ENCODE assay signal across 22 cellular contexts in genomic region chr1:14787604-14788003, GRCh38.
DNase-seq lines count a peak whose midpoint lies in the region; ATAC-seq and TF ChIP-seq lines count a peak whose summit lies in the region.
"Had no signal": no experiment of that assay in that cellular context is flagged by ENCODE, and none has a peak within 500 bp of the region (broad histone marks: within the 10 kb centered on the region; RNA-seq: fewer than 3 reads in every experiment).

No MANE protein-coding gene starts in this region.

- H3K36me3 ChIP-seq in RWPE2 (ENCODE audit: low read depth) (no peaks in the 10 kb centered on the region), spleen (no peaks in the 10 kb centered on the region)
- H3K36me3 ChIP-seq: BE2C, esophagus squamous epithelium, SJCRH30, transverse colon had no signal

- no peaks in the 10 kb centered on the region for H3K9me3 ChIP-seq in RWPE2 (ENCODE audit: severe bottlenecking)
- no peaks in the 10 kb centered on the region for H3K9me3 ChIP-seq in spleen
- H3K9me3 ChIP-seq: BE2C, esophagus squamous epithelium, SJCRH30, transverse colon had no signal

- intact Hi-C loops in spleen (cut with DNase I; ENCODE audit: low total_unique reads) = no loop called here

- WGBS in spleen, 5 donors = 82 to 95% (median 88%) methylated on average over 9 to 10 of the region's 10 CpGs

- peak; percentile 41; the same call in 2 of the 3 replicates for ATAC-seq in RWPE2 (ENCODE audit: low read depth)
- ATAC-seq: GM12878, sciatic nerve had no signal

- H3K27ac ChIP-seq in RWPE2 (ENCODE audit: poor library complexity, severe bottlenecking) (no peak overlapping the region), spleen (no peak overlapping the region)
- H3K27ac ChIP-seq: 22Rv1, esophagus squamous epithelium, SJCRH30, transverse colon had no signal

- H3K27me3 ChIP-seq in RWPE2 (ENCODE audit: insufficient read depth, poor library complexity, severe bottlenecking) (no peaks in the 10 kb centered on the region), spleen (replicated peaks in 1 of 7) (no peaks in the 10 kb centered on the region)
- H3K27me3 ChIP-seq: BE2C, transverse colon had no signal

- H3K4me1 ChIP-seq in RWPE2 (ENCODE audit: insufficient read depth, poor library complexity, severe bottlenecking) = peaks cover 4% of the 10 kb centered on the region
- peaks cover 0 to 24% (median 6%) of the 10 kb centered on the region in 6 donors for H3K4me1 ChIP-seq in spleen
- H3K4me1 ChIP-seq: BE2C, SJCRH30, transverse colon had no signal

- POLR2A ChIA-PET in HEK293T (lab: Yijun Ruan, JAX) = no interaction called here

- H3K4me3 ChIP-seq in RWPE2 (ENCODE audit: severe bottlenecking) (no peak overlapping the region), spleen (no peak overlapping the region)
- H3K4me3 ChIP-seq: esophagus squamous epithelium, GM12878, SJCRH30, transverse colon had no signal

- DNase-seq in NCI-H345 (lab: John Stamatoyannopoulos, UW) (peak; percentile 0), NCI-H345 treated with DMSO at 0.1 percent for 48 hours (lab: John Stamatoyannopoulos, UW; ENCODE audit: unreplicated experiment) (no peak), RWPE2 (ENCODE audit: low spot score) (no peak), islet precursor cell (peak; percentile 77), spleen (peak; percentile 28), HEK293T (ENCODE audit: extremely low spot score) (no peak), A172 (ENCODE audit: low spot score) (no peak), amniotic stem cell (lab: John Stamatoyannopoulos, UW) (no peak)
- DNase-seq: BE2C; central memory CD4-positive, alpha-beta T cell; esophagus squamous epithelium; GDM1; KBM-7; NCI-H1930; NCI-H526 treated with DMSO at 0.1 percent for 48 hours; OCI-M1; SJCRH30; stimulated activated naive CD4-positive, alpha-beta T cell treated with Interleukin-2 at 50 U/mL for 16 hours; transverse colon had no signal

- CTCF ChIA-PET in HEK293T (lab: Yijun Ruan, JAX) = interaction anchor here (0.6 to 1.1 kb wide), 3 partner anchors 9 to 530 kb away, joined by 3 to 4 read pairs (median 4); no protein-coding TSS in a partner anchor

- TF ChIP-seq POLR2A in spleen (IDR thresholded peaks at IDR 0.05) = no peak

- peak; percentile 10 for TF ChIP-seq CTCF in RWPE2 (IDR thresholded peaks at IDR 0.05; ENCODE audit: poor library complexity, severe bottlenecking)
- TF ChIP-seq CTCF in spleen (IDR thresholded peaks at IDR 0.05 in 8 of 11, conservative IDR thresholded peaks at IDR 0.05 in 3 of 11) = no peak

TF ChIP-seq in HEK293T, 16 proteins besides CTCF, POLR2A, EP300 and RAD21:
- TF ChIP-seq ARNT (IDR thresholded peaks at IDR 0.05) (no peak), LEF1 (IDR thresholded peaks at IDR 0.05; ENCODE audit: borderline replicate concordance) (no peak), SUZ12 (IDR thresholded peaks at IDR 0.05) (no peak), SP1 (IDR thresholded peaks at IDR 0.05) (no peak), ZNF384 (IDR thresholded peaks at IDR 0.05) (no peak)

Comparison
In these comparisons a context has a peak if more than half of its experiments do, and no peak if none do; other contexts are left out.
1. DNase-seq: peak in NCI-H345 (single experiment), islet precursor cell (single experiment) and spleen (single experiment); none in NCI-H345 treated with DMSO at 0.1 percent for 48 hours (single experiment), RWPE2 (single experiment), HEK293T (single experiment), A172 (single experiment) and amniotic stem cell (single experiment).